In genomic region chr13:24038405-24038804, GRCh38 we compare ENCODE assay signal across 1 cellular context.
TF ChIP-seq lines count a peak whose summit lies in the region.

No MANE protein-coding gene starts in this region.

TF ChIP-seq in H1, 55 proteins besides CTCF, POLR2A, EP300 and RAD21 (continued from another document):
- TF ChIP-seq TAF1 (IDR thresholded peaks at IDR 0.05; ENCODE audit: low read depth, low read length) (no peak), MAFK (IDR thresholded peaks at IDR 0.05; ENCODE audit: low read depth, low read length) (peak; percentile 25; the same call in 1 of the 2 replicates), SP2 (IDR thresholded peaks at IDR 0.05; ENCODE audit: low read length) (no peak), SIX5 (IDR thresholded peaks at IDR 0.05; ENCODE audit: low read depth, low read length) (no peak), POU5F1 (IDR thresholded peaks at IDR 0.05; ENCODE audit: low read depth, low read length) (no peak), TCF12 (IDR thresholded peaks at IDR 0.05; ENCODE audit: low read depth, low read length) (no peak)
